25 cellular contexts compared by ENCODE assay signal in the genomic region with DNA sequence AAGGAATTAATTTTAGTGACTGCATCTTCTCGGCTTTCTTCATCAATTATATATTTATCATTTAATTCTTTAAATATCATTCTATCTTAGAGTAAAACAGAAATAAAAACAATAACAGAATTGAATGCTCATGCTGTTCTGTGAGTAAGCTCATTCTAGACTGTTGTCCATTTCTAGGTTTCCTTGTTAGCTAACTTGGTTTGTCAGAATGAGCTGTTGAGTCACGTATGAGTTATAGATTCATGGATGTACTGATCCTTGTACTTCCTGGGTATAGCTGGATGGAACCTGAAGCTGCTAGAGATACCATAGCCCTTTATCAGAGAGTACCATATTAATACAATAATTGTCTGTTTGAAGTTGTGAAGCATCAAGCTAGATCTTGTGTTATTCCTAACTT.
"Had no signal": no experiment of that assay in that cellular context is flagged by ENCODE, and none has a peak within 500 bp of the region (broad histone marks: within the 10 kb centered on the region; RNA-seq: fewer than 3 reads in every experiment).

No MANE protein-coding gene starts in this region.

- H3K4me3 ChIP-seq: lower lobe of right lung, ovary, psoas muscle, sigmoid colon, skin epidermis, spleen, thoracic aorta, tibial nerve, upper lobe of left lung had no signal

- H3K36me3 Mint-ChIP-seq: immature natural killer cell; natural killer cell; stimulated activated memory B cell treated with anti-CD40 and anti-IgM and Interleukin-4, amounts not matched to agents 10 μg/mL and 1 μg/mL and 100 μg/mL, for 72 hours had no signal

- H3K27ac Mint-ChIP-seq: immature natural killer cell; natural killer cell; stimulated activated memory B cell treated with anti-CD40 and anti-IgM and Interleukin-4, amounts not matched to agents 10 μg/mL and 1 μg/mL and 100 μg/mL, for 72 hours; stimulated activated naive CD8-positive, alpha-beta T cell treated with anti-CD3 and anti-CD28 coated beads, Interleukin-15, Interleukin-2, amounts not matched to agents 100 ng/mL and 50 ng/mL, for 24 hours had no signal

- H3K27me3 ChIP-seq: ovary, sigmoid colon, spleen, tibial nerve, upper lobe of left lung had no signal

- FAIRE-seq: frontal cortex, keratinocyte, urothelium cell line had no signal

- H3K9me3 Mint-ChIP-seq: stimulated activated naive CD8-positive, alpha-beta T cell treated with anti-CD3 and anti-CD28 coated beads, Interleukin-15, Interleukin-2, amounts not matched to agents 100 ng/mL and 50 ng/mL, for 24 hours had no signal

- H3K4me1 Mint-ChIP-seq: immature natural killer cell; natural killer cell; stimulated activated memory B cell treated with anti-CD40 and anti-IgM and Interleukin-4, amounts not matched to agents 10 μg/mL and 1 μg/mL and 100 μg/mL, for 72 hours had no signal

- H3K36me3 ChIP-seq: lower lobe of right lung, ovary, sigmoid colon, spleen, thoracic aorta, tibial nerve, upper lobe of left lung had no signal

- H3K4me3 Mint-ChIP-seq: immature natural killer cell; natural killer cell; stimulated activated memory B cell treated with anti-CD40 and anti-IgM and Interleukin-4, amounts not matched to agents 10 μg/mL and 1 μg/mL and 100 μg/mL, for 72 hours; stimulated activated naive CD8-positive, alpha-beta T cell treated with anti-CD3 and anti-CD28 coated beads, Interleukin-15, Interleukin-2, amounts not matched to agents 100 ng/mL and 50 ng/mL, for 24 hours had no signal

- H3K9me3 ChIP-seq: lower lobe of right lung, ovary, psoas muscle, sigmoid colon, spleen, thoracic aorta, tibial nerve, upper lobe of left lung had no signal

- ATAC-seq: esophagus mucosa; left ventricle myocardium superior; lower lobe of right lung; natural killer cell; psoas muscle; right cardiac atrium; stimulated activated memory B cell treated with anti-CD40 and anti-IgM and Interleukin-4, amounts not matched to agents 10 μg/mL and 1 μg/mL and 100 μg/mL, for 72 hours had no signal

- H3K27me3 Mint-ChIP-seq: stimulated activated memory B cell treated with anti-CD40 and anti-IgM and Interleukin-4, amounts not matched to agents 10 μg/mL and 1 μg/mL and 100 μg/mL, for 72 hours; stimulated activated naive CD8-positive, alpha-beta T cell treated with anti-CD3 and anti-CD28 coated beads, Interleukin-15, Interleukin-2, amounts not matched to agents 100 ng/mL and 50 ng/mL, for 24 hours had no signal

- DNase-seq: cortex of kidney; hypothalamus; immature natural killer cell; left ventricle myocardium superior; lower lobe of right lung; natural killer cell; occipital lobe; ovary; posterior cingulate gyrus; psoas muscle; right cardiac atrium; sigmoid colon; spleen; stimulated activated CD4-positive, alpha-beta T cell treated with anti-CD3 and anti-CD28 coated beads, Interleukin-4, amount 100 ng/mL, for 4 hours; upper lobe of left lung had no signal

- H3K27ac ChIP-seq: epithelial cell of prostate, lower lobe of right lung, ovary, psoas muscle, sigmoid colon, skin epidermis, spleen, thoracic aorta, tibial nerve, upper lobe of left lung had no signal

- H3K4me1 ChIP-seq: lower lobe of right lung, psoas muscle, sigmoid colon, spleen, tibial nerve, upper lobe of left lung had no signal
